ENCODE assay signal across 1 cellular context in genomic region chr1:226870323-226871046, GRCh38.
A peak's percentile ranks its signal among the peaks of the same experiment; 100 is the strongest.
TF ChIP-seq lines count a peak whose summit lies in the region.

PSEN2 (plus strand) TSS chr1:226870616; CDS start chr1:226881908, 11,292 bp downstream.

TF ChIP-seq in K562, 482 proteins besides CTCF, POLR2A, EP300 and RAD21 (continued from another document and continues in another):
- TF ChIP-seq ZBTB12 (CRISPR knock-in tag; IDR thresholded peaks at IDR 0.05), result peak; percentile 61; the same call in 1 of the 2 replicates
- no peak for TF ChIP-seq MEIS2 (IDR thresholded peaks at IDR 0.05; ENCODE audit: partially characterized antibody)
- TF ChIP-seq GATA2 (CRISPR knock-in tag; IDR thresholded peaks at IDR 0.05), result no peak
- TF ChIP-seq RBM39 (optimal IDR thresholded peaks at IDR 0.05; ENCODE audit: low read depth, low read length), result no peak
- TF ChIP-seq STAG1 (CRISPR knock-in tag; IDR thresholded peaks at IDR 0.05; ENCODE audit: borderline replicate concordance), result no peak
- TF ChIP-seq RUNX1 (IDR thresholded peaks at IDR 0.05; ENCODE audit: low read depth), result no peak
- peak; percentile 90 for TF ChIP-seq CTBP1 (IDR thresholded peaks at IDR 0.05; ENCODE audit: borderline replicate concordance)
- peak; percentile 90 for TF ChIP-seq RBBP5 (IDR thresholded peaks at IDR 0.05; ENCODE audit: borderline replicate concordance, insufficient read depth, low read length, poor library complexity, severe bottlenecking)
- TF ChIP-seq SMARCC2 (IDR thresholded peaks at IDR 0.05; ENCODE audit: low read depth), result peak; percentile 22; the same call in 1 of the 2 replicates
- TF ChIP-seq E2F8 (IDR thresholded peaks at IDR 0.05; ENCODE audit: low read depth, partially characterized antibody), result no peak
- TF ChIP-seq NONO (IDR thresholded peaks at IDR 0.05; ENCODE audit: low read depth in 2 of 2, low read length in 1 of 2), result peak; percentile 76 to 77; a peak in 3 of 4 replicates
- peak; percentile 87 for TF ChIP-seq ZNF395 (CRISPR knock-in tag; IDR thresholded peaks at IDR 0.05)
- peak; percentile 85 for TF ChIP-seq FOXP1 (CRISPR knock-in tag; IDR thresholded peaks at IDR 0.05)
- TF ChIP-seq RAD51 (IDR thresholded peaks at IDR 0.05; ENCODE audit: borderline replicate concordance, low read depth), result no peak
- no peak for TF ChIP-seq SNAPC5 (CRISPR knock-in tag; IDR thresholded peaks at IDR 0.05)
- no peak for TF ChIP-seq C11orf30 (IDR thresholded peaks at IDR 0.05; ENCODE audit: low read depth)
- 0 out of 2 replicates have a peak, but pooled peaks have one; percentile 29 for TF ChIP-seq ZBTB17 (CRISPR knock-in tag; IDR thresholded peaks at IDR 0.05)
- no peak for TF ChIP-seq PCBP1 (IDR thresholded peaks at IDR 0.05; ENCODE audit: low read depth, low read length, poor library complexity, severe bottlenecking)
- no peak for TF ChIP-seq ARID3A (IDR thresholded peaks at IDR 0.05; ENCODE audit: borderline replicate concordance, low read depth, low read length)
- no peak; the same call in 1 of the 2 replicates for TF ChIP-seq ZNF282 (CRISPR knock-in tag; IDR thresholded peaks at IDR 0.05)
- peak; percentile 91 for TF ChIP-seq PHF20 (IDR thresholded peaks at IDR 0.05; ENCODE audit: partially characterized antibody)
- no peak for TF ChIP-seq ZNF263 (CRISPR knock-in tag; IDR thresholded peaks at IDR 0.05; ENCODE audit: borderline replicate concordance)
- TF ChIP-seq RBM15 (IDR thresholded peaks at IDR 0.05; ENCODE audit: insufficient read depth, low read length), result no peak
- peak; percentile 85 for TF ChIP-seq VEZF1 (CRISPR knock-in tag; IDR thresholded peaks at IDR 0.05)
- TF ChIP-seq CCNT2 (IDR thresholded peaks at IDR 0.05; ENCODE audit: borderline replicate concordance, extremely low read depth, insufficient read length, low read depth, low read length), result peak; percentile 86
- peak; percentile 18; the same call in 1 of the 2 replicates for TF ChIP-seq LCOR (CRISPR knock-in tag; IDR thresholded peaks at IDR 0.05)
- no peak for TF ChIP-seq ZNF239 (CRISPR knock-in tag; IDR thresholded peaks at IDR 0.05)
- TF ChIP-seq HBP1 (CRISPR knock-in tag; IDR thresholded peaks at IDR 0.05), result no peak
- TF ChIP-seq ZNF592 (IDR thresholded peaks at IDR 0.05), result peak; percentile 71
- TF ChIP-seq KDM5B (IDR thresholded peaks at IDR 0.05; ENCODE audit: insufficient replicate concordance, low read depth, low read length), result peak; percentile 37
- peak; percentile 95 for TF ChIP-seq MTA1 (IDR thresholded peaks at IDR 0.05; ENCODE audit: borderline replicate concordance)
- peak; percentile 74 for TF ChIP-seq ZBTB1 (CRISPR knock-in tag; IDR thresholded peaks at IDR 0.05; ENCODE audit: borderline replicate concordance, low read depth)
- peak; percentile 87 for TF ChIP-seq POLR2G (IDR thresholded peaks at IDR 0.05; ENCODE audit: low read depth, low read length)
- no peak for TF ChIP-seq MCM7 (IDR thresholded peaks at IDR 0.05)
- TF ChIP-seq SMAD4 (CRISPR knock-in tag; conservative IDR thresholded peaks at IDR 0.05), result peak; percentile 65
- peak; percentile 90 for TF ChIP-seq SAP30 (IDR thresholded peaks at IDR 0.05; ENCODE audit: borderline replicate concordance, insufficient read depth, low read depth, low read length, poor library complexity, severe bottlenecking)
- peak; percentile 42; the same call in 1 of the 2 replicates for TF ChIP-seq MTA2 (IDR thresholded peaks at IDR 0.05; ENCODE audit: low read depth)
- no peak for TF ChIP-seq HMG20A (CRISPR knock-in tag; conservative IDR thresholded peaks at IDR 0.05)
- TF ChIP-seq L3MBTL2 (IDR thresholded peaks at IDR 0.05), result peak; percentile 94
- no peak for TF ChIP-seq ZNF589 (CRISPR knock-in tag; IDR thresholded peaks at IDR 0.05; ENCODE audit: low read depth)
- no peak for TF ChIP-seq MEF2A (IDR thresholded peaks at IDR 0.05; ENCODE audit: control insufficient read depth, low read depth, low read length)
- TF ChIP-seq ATF1 (CRISPR knock-in tag; IDR thresholded peaks at IDR 0.05), result peak; percentile 76
- TF ChIP-seq ATF1 (tag; IDR thresholded peaks at IDR 0.05), result peak; percentile 91
- TF ChIP-seq KLF16 (IDR thresholded peaks at IDR 0.05), result no peak
- TF ChIP-seq PRMT5 (CRISPR knock-in tag; IDR thresholded peaks at IDR 0.05), result no peak
- TF ChIP-seq PREB (CRISPR knock-in tag; IDR thresholded peaks at IDR 0.05), result 0 out of 2 replicates have a peak, but pooled peaks have one; percentile 25
- peak; percentile 67; the same call in 1 of the 2 replicates for TF ChIP-seq ETV5 (CRISPR knock-in tag; IDR thresholded peaks at IDR 0.05; ENCODE audit: low read depth)
